Comparison of ENCODE assay signal across 11 cellular contexts in the genomic region with DNA sequence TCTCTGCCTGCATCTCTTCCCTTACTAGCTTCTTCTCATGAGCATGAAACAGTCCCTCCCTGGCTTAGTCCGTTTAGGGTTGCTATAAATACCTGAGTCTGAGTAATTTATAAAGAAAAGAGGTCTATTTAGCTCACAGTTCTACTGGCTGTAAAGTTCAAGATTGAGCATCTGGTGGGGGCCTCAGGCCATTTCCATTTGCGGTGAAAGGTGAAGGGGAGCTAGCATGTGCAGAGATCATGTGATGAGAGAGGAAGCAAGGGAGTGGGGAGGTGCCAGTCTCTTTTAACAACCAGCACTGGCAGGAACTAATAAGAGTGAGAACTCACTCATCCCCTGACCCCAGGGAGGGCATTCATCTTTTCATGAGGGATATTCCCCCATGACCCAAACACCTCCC. TPM values are rescaled to one million over a fixed set of nuclear protein-coding genes. Genes with fewer than 3 reads are reported as not detected.
DNase-seq lines count a peak whose midpoint lies in the region; ATAC-seq lines count a peak whose summit lies in the region.
"Had no signal": no experiment of that assay in that cellular context is flagged by ENCODE, and none has a peak within 500 bp of the region (broad histone marks: within the 10 kb centered on the region; RNA-seq: fewer than 3 reads in every experiment).

No MANE protein-coding gene starts in this region.

- intact Hi-C loops in activated CD4-positive, alpha-beta T cell treated with anti-CD3 and anti-CD28 coated beads, Interleukin-2, amount 10 ng/mL, durations not matched to agents 24 days and 14 days (cut with micrococcal nuclease), result no loop called here

- no peaks in the 10 kb centered on the region for H3K9me3 Mint-ChIP-seq in activated CD4-positive, alpha-beta T cell treated with anti-CD3 and anti-CD28 coated beads, Interleukin-2, amount 10 ng/mL, durations not matched to agents 24 days and 14 days
- H3K9me3 Mint-ChIP-seq in stimulated activated naive B cell treated with anti-CD40 and anti-IgM and Interleukin-4, amounts not matched to agents 10 μg/mL and 1 μg/mL and 100 μg/mL, for 72 hours, result no peaks in the 10 kb centered on the region

- H3K4me1 Mint-ChIP-seq in activated CD4-positive, alpha-beta T cell treated with anti-CD3 and anti-CD28 coated beads, Interleukin-2, amount 10 ng/mL, durations not matched to agents 24 days and 14 days, result peaks cover 7% of the 10 kb centered on the region
- H3K4me1 Mint-ChIP-seq in stimulated activated naive B cell treated with anti-CD40 and anti-IgM and Interleukin-4, amounts not matched to agents 10 μg/mL and 1 μg/mL and 100 μg/mL, for 72 hours, result peaks cover 23 to 48% of the 10 kb centered on the region in 2 donors

- no peak overlapping the region for H3K4me3 Mint-ChIP-seq in activated CD4-positive, alpha-beta T cell treated with anti-CD3 and anti-CD28 coated beads, Interleukin-2, amount 10 ng/mL, durations not matched to agents 24 days and 14 days
- peak overlapping the region in 1 of 2 donors; percentile 30 for H3K4me3 Mint-ChIP-seq in stimulated activated naive B cell treated with anti-CD40 and anti-IgM and Interleukin-4, amounts not matched to agents 10 μg/mL and 1 μg/mL and 100 μg/mL, for 72 hours

- DNase-seq in activated CD4-positive, alpha-beta T cell treated with anti-CD3 and anti-CD28 coated beads, Interleukin-2, amount 10 ng/mL, durations not matched to agents 24 days and 14 days, result peak; percentile 46
- DNase-seq in activated CD4-positive, alpha-beta T cell treated with anti-CD3 and anti-CD28 coated beads for 48 hours, result no peak
- peak; percentile 58 for DNase-seq in stimulated activated naive B cell treated with anti-CD40 and anti-IgM and Interleukin-4, amounts not matched to agents 10 μg/mL and 1 μg/mL and 100 μg/mL, for 72 hours
- DNase-seq in retina (no peak), GF-D8 (lab: John Stamatoyannopoulos, UW) (no peak), D341Med (ENCODE audit: low spot score) (no peak)
- DNase-seq: NCI-H524, uterus had no signal

- ATAC-seq in GM21825 (IDR thresholded peaks at IDR 0.05; ENCODE audit: unreplicated experiment) (peak; percentile 76), HG03354 (IDR thresholded peaks at IDR 0.05; ENCODE audit: poor library complexity, severe bottlenecking, unreplicated experiment) (peak; percentile 58)
- ATAC-seq in stimulated activated naive B cell treated with anti-CD40 and anti-IgM and Interleukin-4, amounts not matched to agents 10 μg/mL and 1 μg/mL and 100 μg/mL, for 72 hours (replicated peaks), result peak; percentile 97 to 98
- ATAC-seq: A549 had no signal

- H3K27me3 Mint-ChIP-seq in activated CD4-positive, alpha-beta T cell treated with anti-CD3 and anti-CD28 coated beads, Interleukin-2, amount 10 ng/mL, durations not matched to agents 24 days and 14 days, result no peaks in the 10 kb centered on the region
- H3K27me3 Mint-ChIP-seq in stimulated activated naive B cell treated with anti-CD40 and anti-IgM and Interleukin-4, amounts not matched to agents 10 μg/mL and 1 μg/mL and 100 μg/mL, for 72 hours, result no peaks in the 10 kb centered on the region

- peaks cover 17% of the 10 kb centered on the region for H3K36me3 Mint-ChIP-seq in activated CD4-positive, alpha-beta T cell treated with anti-CD3 and anti-CD28 coated beads, Interleukin-2, amount 10 ng/mL, durations not matched to agents 24 days and 14 days (ENCODE audit: low read depth)
- peaks cover 23 to 35% of the 10 kb centered on the region in 2 donors for H3K36me3 Mint-ChIP-seq in stimulated activated naive B cell treated with anti-CD40 and anti-IgM and Interleukin-4, amounts not matched to agents 10 μg/mL and 1 μg/mL and 100 μg/mL, for 72 hours

- H3K27ac Mint-ChIP-seq in activated CD4-positive, alpha-beta T cell treated with anti-CD3 and anti-CD28 coated beads, Interleukin-2, amount 10 ng/mL, durations not matched to agents 24 days and 14 days, result no peak overlapping the region
- peak overlapping the region; percentile 84 for H3K27ac Mint-ChIP-seq in stimulated activated naive B cell treated with anti-CD40 and anti-IgM and Interleukin-4, amounts not matched to agents 10 μg/mL and 1 μg/mL and 100 μg/mL, for 72 hours

RNA-seq across cellular contexts. Expression of a gene that starts 26.8 kb away (rescaled TPM):
- 41.3 and 44.7 TPM in 2 replicates for total RNA-seq in activated CD4-positive, alpha-beta T cell treated with anti-CD3 and anti-CD28 coated beads, Interleukin-2, amount 10 ng/mL, durations not matched to agents 24 days and 14 days

Comparison
In these comparisons a context has a peak if more than half of its experiments do, and no peak if none do; other contexts are left out.
1. DNase-seq: peak in activated CD4-positive, alpha-beta T cell treated with anti-CD3 and anti-CD28 coated beads, Interleukin-2, amount 10 ng/mL, durations not matched to agents 24 days and 14 days (single experiment) and stimulated activated naive B cell treated with anti-CD40 and anti-IgM and Interleukin-4, amounts not matched to agents 10 μg/mL and 1 μg/mL and 100 μg/mL, for 72 hours (single experiment); none in activated CD4-positive, alpha-beta T cell treated with anti-CD3 and anti-CD28 coated beads for 48 hours (single experiment), retina (single experiment), GF-D8 (single experiment) and D341Med (single experiment).
2. Peak in every context shown above with its lines, with median percentiles within 50 percentile points of each other: ATAC-seq.